29 cellular contexts compared by ENCODE assay signal in genomic region chr14:23217032-23217431, GRCh38. TPM values are rescaled to one million over a fixed set of nuclear protein-coding genes. Genes with fewer than 3 reads are reported as not detected.
"Had no signal": no experiment of that assay in that cellular context is flagged by ENCODE, and none has a peak within 500 bp of the region (broad histone marks: within the 10 kb centered on the region; RNA-seq: fewer than 3 reads in every experiment).

No MANE protein-coding gene starts in this region.

- H3K36me3 ChIP-seq: gastroesophageal sphincter, heart left ventricle, lower lobe of right lung, suprapubic skin, transverse colon, upper lobe of right lung, uterus had no signal

- H3K4me3 Mint-ChIP-seq: effector memory CD8-positive, alpha-beta T cell; memory B cell; natural killer cell; neural crest cell; stimulated activated naive CD8-positive, alpha-beta T cell treated with anti-CD3 and anti-CD28 coated beads, Interleukin-15, amount 100 ng/mL, for 72 hours had no signal

- H3K4me2 ChIP-seq: hepatocyte, smooth muscle cell had no signal

- H3K36me3 Mint-ChIP-seq: memory B cell, natural killer cell had no signal

- H3K4me1 ChIP-seq: gastroesophageal sphincter, heart left ventricle, lower lobe of right lung, parathyroid adenoma, suprapubic skin, transverse colon, upper lobe of right lung, uterus had no signal

- H3K9me3 ChIP-seq: lower lobe of right lung, suprapubic skin, upper lobe of right lung, uterus had no signal

- H3K27ac ChIP-seq: gastroesophageal sphincter, heart left ventricle, hepatocyte, lower lobe of right lung, parathyroid adenoma, suprapubic skin, transverse colon, upper lobe of right lung, uterus had no signal

- H3K4me3 ChIP-seq: gastroesophageal sphincter, heart left ventricle, hepatocyte, lower lobe of right lung, smooth muscle cell, suprapubic skin, transverse colon, upper lobe of right lung, uterus had no signal

- H2AFZ ChIP-seq: hepatocyte, parathyroid adenoma had no signal

- ATAC-seq: effector memory CD8-positive, alpha-beta T cell; gastroesophageal sphincter; heart left ventricle; left ventricle myocardium superior; lower lobe of right lung; natural killer cell; sciatic nerve; stimulated activated naive CD8-positive, alpha-beta T cell treated with anti-CD3 and anti-CD28 coated beads, Interleukin-15, amount 100 ng/mL, for 72 hours; upper lobe of right lung had no signal

- H3K27ac Mint-ChIP-seq: effector memory CD8-positive, alpha-beta T cell; memory B cell; natural killer cell; progenitor cell of endocrine pancreas; stimulated activated naive CD8-positive, alpha-beta T cell treated with anti-CD3 and anti-CD28 coated beads, Interleukin-15, amount 100 ng/mL, for 72 hours had no signal

- H3K9me3 Mint-ChIP-seq: effector memory CD8-positive, alpha-beta T cell; natural killer cell had no signal

- H3K27me3 ChIP-seq: hepatocyte, transverse colon, uterus had no signal

- DNase-seq: cortex of kidney; effector memory CD8-positive, alpha-beta T cell; foreskin fibroblast; heart left ventricle; kidney glomerular epithelial cell; left ventricle myocardium superior; lower lobe of right lung; natural killer cell; stimulated activated CD4-positive, alpha-beta T cell treated with anti-CD3 and anti-CD28 coated beads, Interleukin-12 subunit alpha, Interleukin-12 subunit beta, amount 100 ng/mL, for 4 hours; stimulated activated CD4-positive, alpha-beta T cell treated with anti-CD3 and anti-CD28 coated beads, Interleukin-1b, Interleukin-23, amount 100 ng/mL, for 48 hours; stimulated activated CD4-positive, alpha-beta T cell treated with anti-CD3 and anti-CD28 coated beads, Interleukin-4, amount 100 ng/mL, for 1 hour; stimulated activated CD8-positive, alpha-beta memory T cell treated with anti-CD3 and anti-CD28 coated beads, Interleukin-4, amount 100 ng/mL, for 48 hours; stimulated activated naive CD4-positive, alpha-beta T cell; stimulated activated naive CD8-positive, alpha-beta T cell treated with anti-CD3 and anti-CD28 coated beads, Interleukin-15, amount 100 ng/mL, for 72 hours; transverse colon; upper lobe of right lung; uterus had no signal

- H3K4me1 Mint-ChIP-seq: memory B cell; natural killer cell; neural crest cell; stimulated activated naive CD8-positive, alpha-beta T cell treated with anti-CD3 and anti-CD28 coated beads, Interleukin-15, amount 100 ng/mL, for 72 hours had no signal

- H3K27me3 Mint-ChIP-seq: progenitor cell of endocrine pancreas had no signal

- H3K9ac ChIP-seq: parathyroid adenoma had no signal

RNA-seq across cellular contexts. Expression of gene RNF212B, which starts 20.7 kb away (rescaled TPM):
- total RNA-seq: dermis microvascular lymphatic vessel endothelial cell, esophagus mucosa, gastroesophageal sphincter, heart left ventricle, left ventricle myocardium superior, lower lobe of right lung, natural killer cell, neural crest cell, osteoblast, progenitor cell of endocrine pancreas, sciatic nerve, smooth muscle cell, suprapubic skin, transverse colon, upper lobe of right lung, uterus had no signal
- polyA plus RNA-seq: heart left ventricle, hepatocyte, smooth muscle cell had no signal
